11 cellular contexts compared by ENCODE assay signal in genomic region chr17:73341350-73342056, GRCh38. TPM values are rescaled to one million over a fixed set of nuclear protein-coding genes. Genes with fewer than 3 reads are reported as not detected.
DNase-seq lines count a peak whose midpoint lies in the region; ATAC-seq, FAIRE-seq and TF ChIP-seq lines count a peak whose summit lies in the region.
"Had no signal": no experiment of that assay in that cellular context is flagged by ENCODE, and none has a peak within 500 bp of the region (broad histone marks: within the 10 kb centered on the region; RNA-seq: fewer than 3 reads in every experiment).

No MANE protein-coding gene starts in this region.

- no peaks in the 10 kb centered on the region for H3K36me3 Mint-ChIP-seq in astrocyte (ENCODE audit: low read depth, unreplicated experiment)

- TF ChIP-seq POLR2A in spleen (IDR thresholded peaks at IDR 0.05) (no peak), H54 (IDR thresholded peaks at IDR 0.05; ENCODE audit: low read depth, low read length) (no peak)

- WGBS in spleen, 5 donors = 68 to 88% (median 75%) methylated on average over 15 of the region's 15 CpGs

- H3K9me3 ChIP-seq in HUES6 (ENCODE audit: control insufficient read depth, insufficient read depth, low read depth, low read length) (no peaks in the 10 kb centered on the region), astrocyte (ENCODE audit: insufficient read depth, low read depth, low read length) (no peaks in the 10 kb centered on the region), spleen (no peaks in the 10 kb centered on the region), MG63 (no peaks in the 10 kb centered on the region)

- H3K27me3 ChIP-seq in HUES6 (ENCODE audit: control insufficient read depth, insufficient read depth, low read length) = no peaks in the 10 kb centered on the region
- H3K27me3 ChIP-seq in astrocyte (ENCODE audit: insufficient read depth, low read length) = no peaks in the 10 kb centered on the region
- peaks cover 0 to 16% (median 0%) of the 10 kb centered on the region in 7 donors for H3K27me3 ChIP-seq in spleen (replicated peaks in 1 of 7)
- no peaks in the 10 kb centered on the region for H3K27me3 ChIP-seq in MG63

- H3K4me1 Mint-ChIP-seq in astrocyte (ENCODE audit: low read depth, unreplicated experiment) = peaks cover 27% of the 10 kb centered on the region

- no peaks in the 10 kb centered on the region for H4K20me1 ChIP-seq in astrocyte (ENCODE audit: insufficient read depth, low read length)

- H3K4me3 ChIP-seq in HUES6 (ENCODE audit: low read depth, low read length) (no peak overlapping the region), astrocyte (ENCODE audit: insufficient read depth, low read depth, low read length) (no peak overlapping the region), spleen (no peak overlapping the region), MG63 (no peak overlapping the region)

- H3K79me2 ChIP-seq in astrocyte (ENCODE audit: insufficient read depth, low read length) = no peaks in the 10 kb centered on the region

- H3K9me3 Mint-ChIP-seq in astrocyte (ENCODE audit: unreplicated experiment) = no peaks in the 10 kb centered on the region

- FAIRE-seq in astrocyte (lab: Jason Lieb, UNC) (no peak), H54 (lab: Jason Lieb, UNC) (no peak)

- H3K27me3 Mint-ChIP-seq in astrocyte (ENCODE audit: low read depth, unreplicated experiment) = peaks cover 7% of the 10 kb centered on the region

- H3K4me2 ChIP-seq in astrocyte (ENCODE audit: low read length) = peak overlapping the region; percentile 82

- no peak overlapping the region for H3K4me3 Mint-ChIP-seq in astrocyte (ENCODE audit: unreplicated experiment)

- no peak overlapping the region for H3K27ac ChIP-seq in HUES6 (ENCODE audit: low read depth, low read length)
- H3K27ac ChIP-seq in astrocyte (ENCODE audit: low read depth, low read length) = peak overlapping the region; percentile 46
- H3K27ac ChIP-seq in spleen = peak overlapping the region in 5 of 8 donors; percentile 58 to 75 (median 68)

- H3K36me3 ChIP-seq in HUES6 (ENCODE audit: control insufficient read depth, insufficient read depth, low read length) = no peaks in the 10 kb centered on the region
- H3K36me3 ChIP-seq in astrocyte (ENCODE audit: insufficient read depth, low read length) = no peaks in the 10 kb centered on the region
- no peaks in the 10 kb centered on the region for H3K36me3 ChIP-seq in spleen
- no peaks in the 10 kb centered on the region for H3K36me3 ChIP-seq in MG63

- H3K4me1 ChIP-seq in HUES6 (ENCODE audit: control insufficient read depth, insufficient read depth, low read length) = peaks cover 48% of the 10 kb centered on the region
- H3K4me1 ChIP-seq in astrocyte (ENCODE audit: insufficient read depth, low read length) = peaks cover 51% of the 10 kb centered on the region
- H3K4me1 ChIP-seq in spleen = peaks cover 0 to 24% (median 3%) of the 10 kb centered on the region in 6 donors

- TF ChIP-seq CTCF in astrocyte (IDR thresholded peaks at IDR 0.05; ENCODE audit: insufficient read depth, low read depth, low read length) = no peak
- TF ChIP-seq CTCF in spleen (IDR thresholded peaks at IDR 0.05 in 8 of 11, conservative IDR thresholded peaks at IDR 0.05 in 3 of 11) = no peak

- no peak overlapping the region for H2AFZ ChIP-seq in astrocyte (ENCODE audit: low read depth, low read length)

- DNase-seq in astrocyte (ENCODE audit: low read depth) = no peak
- DNase-seq in islet precursor cell = peak; percentile 82
- no peak for DNase-seq in spleen
- DNase-seq in MG63 = no peak
- no peak for DNase-seq in H54 (ENCODE audit: insufficient read length, low spot score)
- DNase-seq: activated CD8-positive, alpha-beta memory T cell treated with anti-CD3 and anti-CD28 coated beads, Interleukin-2, amount 50 U/mL, for 48 hours; DMS53; T-helper 1 cell had no signal

- ATAC-seq in GM19324 (IDR thresholded peaks at IDR 0.05; ENCODE audit: low FRiP score, unreplicated experiment) (no peak), GM18519 (IDR thresholded peaks at IDR 0.05; ENCODE audit: low FRiP score, unreplicated experiment) (no peak)

- intact Hi-C loops in spleen (cut with DNase I; ENCODE audit: low total_unique reads) = no loop called here

- peak overlapping the region; percentile 5 for H3K9ac ChIP-seq in HUES6 (ENCODE audit: low read length)
- H3K9ac ChIP-seq in astrocyte (ENCODE audit: low read length) = peak overlapping the region; percentile 75

- peak overlapping the region; percentile 41 for H3K27ac Mint-ChIP-seq in astrocyte (ENCODE audit: unreplicated experiment)

RNA-seq across cellular contexts. Expression of gene CDC42EP4, which starts 29.7 kb away (rescaled TPM):
- total RNA-seq in astrocyte (13.0 and 15.8 TPM in 2 replicates), spleen (10 to 100 TPM; 31.9 to 69.6 (median 50.1) TPM)
- 10 to 100 TPM in 2 of 3 donors, 1 to 10 TPM in 1; 7.9 to 14.0 (median 13.9) TPM for polyA plus RNA-seq in spleen
- total RNA-seq in MG63 (2014; rRNA removed; shearing (Covaris generic); ENCODE audit: low replicate concordance) = 37.7 and 52.4 TPM in 2 replicates
